ENCODE assay signal across 1 cellular context in genomic region chr9:114657705-114658104, GRCh38.
TF ChIP-seq lines count a peak whose summit lies in the region.

Gene TEX53 (minus strand): TSS chr9:114657805. CDS start chr9:114657774, 31 bp downstream.

TF ChIP-seq in HEK293, 187 proteins besides CTCF, POLR2A, EP300 and RAD21 (continued from another document):
- TF ChIP-seq, protein P1, sequence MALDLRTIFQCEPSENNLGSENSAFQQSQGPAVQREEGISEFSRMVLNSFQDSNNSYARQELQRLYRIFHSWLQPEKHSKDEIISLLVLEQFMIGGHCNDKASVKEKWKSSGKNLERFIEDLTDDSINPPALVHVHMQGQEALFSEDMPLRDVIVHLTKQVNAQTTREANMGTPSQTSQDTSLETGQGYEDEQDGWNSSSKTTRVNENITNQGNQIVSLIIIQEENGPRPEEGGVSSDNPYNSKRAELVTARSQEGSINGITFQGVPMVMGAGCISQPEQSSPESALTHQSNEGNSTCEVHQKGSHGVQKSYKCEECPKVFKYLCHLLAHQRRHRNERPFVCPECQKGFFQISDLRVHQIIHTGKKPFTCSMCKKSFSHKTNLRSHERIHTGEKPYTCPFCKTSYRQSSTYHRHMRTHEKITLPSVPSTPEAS (tag by site-specific recombination; IDR thresholded peaks at IDR 0.05), result no peak
TF ChIP-seq in HEK293: peak in this region for 1.
